Comparison of ENCODE assay signal across 22 cellular contexts in genomic region chr14:99237288-99237687, GRCh38. TPM values are rescaled to one million over a fixed set of nuclear protein-coding genes. Genes with fewer than 3 reads are reported as not detected.
A peak's percentile ranks its signal among the peaks of the same experiment; 100 is the strongest.
DNase-seq lines count a peak whose midpoint lies in the region; ATAC-seq and TF ChIP-seq lines count a peak whose summit lies in the region.
"Had no signal": no experiment of that assay in that cellular context is flagged by ENCODE, and none has a peak within 500 bp of the region (broad histone marks: within the 10 kb centered on the region; RNA-seq: fewer than 3 reads in every experiment).

No MANE protein-coding gene starts in this region.

- no CpG with 5 or more reads among the region's 7 CpGs for WGBS in neuronal stem cell (ENCODE audit: extremely low coverage in 2 of 2, insufficient read length in 2 of 2, insufficient replicate concordance in 1 of 2), 2 donors

- peaks cover 95% of the 10 kb centered on the region for H3K4me1 Mint-ChIP-seq in activated CD8-positive, alpha-beta memory T cell treated with anti-CD3 and anti-CD28 coated beads, Interleukin-2, amount 10 ng/mL, durations not matched to agents 7 days and 5 days
- H3K4me1 Mint-ChIP-seq in activated naive CD8-positive, alpha-beta T cell treated with anti-CD3 and anti-CD28 coated beads, Interleukin-2, amount 10 ng/mL, durations not matched to agents 7 days and 5 days, result peaks cover 94% of the 10 kb centered on the region
- H3K4me1 Mint-ChIP-seq: IgD-negative memory B cell had no signal

- H3K14ac ChIP-seq in neuronal stem cell (ENCODE audit: low read length), result no peak overlapping the region

- BruUV-seq in OCI-LY7 (replicated peaks; lab: Mats Ljungman, UMichigan), result no TSS peak

- H2BK5ac ChIP-seq in neuronal stem cell (ENCODE audit: low read length), result no peak overlapping the region

- DNase-seq in activated CD8-positive, alpha-beta memory T cell treated with anti-CD3 and anti-CD28 coated beads, Interleukin-2, amount 10 ng/mL, durations not matched to agents 7 days and 5 days, result no peak
- DNase-seq in activated CD8-positive, alpha-beta memory T cell treated with anti-CD3 and anti-CD28 coated beads, Interleukin-2, amount 50 U/mL, for 4 hours, result no peak
- no peak for DNase-seq in SK-N-MC (ENCODE audit: low read depth, low spot score)
- DNase-seq in activated naive CD8-positive, alpha-beta T cell treated with anti-CD3 and anti-CD28 coated beads, Interleukin-2, amount 10 ng/mL, durations not matched to agents 7 days and 5 days, result no peak
- no peak for DNase-seq in neuronal stem cell (ENCODE audit: low spot score)
- DNase-seq in OCI-LY7 (ENCODE audit: low spot score), result no peak
- DNase-seq in Kasumi-1 (lab: John Stamatoyannopoulos, UW), result no peak
- DNase-seq in mucosa of descending colon, result no peak
- DNase-seq: cerebellar nuclear complex; effector CD8-positive, alpha-beta T cell; esophagus squamous epithelium; left colon; MM.1S; NCI-H2171 treated with DMSO at 0.1 percent for 48 hours; SHP77 treated with DMSO at 0.1 percent for 48 hours; stimulated activated CD4-positive, alpha-beta T cell treated with anti-CD3 and anti-CD28 coated beads, Interleukin-4, amount 100 ng/mL, for 4 hours had no signal

- H2AFZ ChIP-seq in neuronal stem cell (ENCODE audit: low read length) (no peak overlapping the region), OCI-LY7 (ENCODE audit: low read length) (no peak overlapping the region)

- POLR2A ChIA-PET in activated naive CD8-positive, alpha-beta T cell treated with anti-CD3 and anti-CD28 coated beads, Interleukin-2, amount 10 ng/mL, durations not matched to agents 7 days and 5 days (lab: Charles Lee), result interaction anchor here (1.0 to 23.5 kb wide), 10 partner anchors 10 to 244 kb away, joined by 4 to 796 read pairs (median 7); partner anchors contain the start of genes BCL11B, CCNK and SETD3
- POLR2A ChIA-PET in OCI-LY7 (lab: Charles Lee), result no interaction called here

- H3K27ac ChIP-seq in SK-N-MC (peak overlapping the region; percentile 55; the same call in 1 of the 2 replicates), neuronal stem cell (replicated peaks; ENCODE audit: low read length) (no peak overlapping the region), OCI-LY7 (ENCODE audit: low read depth, low read length, poor library complexity, severe bottlenecking) (no peak overlapping the region)
- H3K27ac ChIP-seq: neutrophil had no signal

- H3K9me3 ChIP-seq in SK-N-MC (ENCODE audit: low read depth, low read length) (no peaks in the 10 kb centered on the region), neuronal stem cell (replicated peaks in 1 of 2; ENCODE audit: control insufficient read depth in 2 of 2, insufficient read depth in 1 of 2, low read depth in 1 of 2, low read length in 2 of 2) (peaks cover 0 to 6% of the 10 kb centered on the region in 2 donors), OCI-LY7 (ENCODE audit: low read length) (no peaks in the 10 kb centered on the region), mucosa of descending colon (no peaks in the 10 kb centered on the region)
- H3K9me3 ChIP-seq: esophagus squamous epithelium, neutrophil, suprapubic skin had no signal

- no peaks in the 10 kb centered on the region for H3K79me2 ChIP-seq in OCI-LY7 (ENCODE audit: insufficient read depth, low read depth, low read length)

- no peaks in the 10 kb centered on the region for H3K27me3 Mint-ChIP-seq in activated CD8-positive, alpha-beta memory T cell treated with anti-CD3 and anti-CD28 coated beads, Interleukin-2, amount 10 ng/mL, durations not matched to agents 7 days and 5 days
- H3K27me3 Mint-ChIP-seq in activated naive CD8-positive, alpha-beta T cell treated with anti-CD3 and anti-CD28 coated beads, Interleukin-2, amount 10 ng/mL, durations not matched to agents 7 days and 5 days, result no peaks in the 10 kb centered on the region

- H3K9me2 ChIP-seq in OCI-LY7 (ENCODE audit: insufficient read depth, low read length), result no peaks in the 10 kb centered on the region

- no peak overlapping the region for H4K91ac ChIP-seq in neuronal stem cell (ENCODE audit: low read depth, low read length, poor library complexity)

- H3K36me3 ChIP-seq in SK-N-MC (ENCODE audit: insufficient read depth, low read length) (peaks cover 100% of the 10 kb centered on the region), neuronal stem cell (replicated peaks in 1 of 2; ENCODE audit: control insufficient read depth in 2 of 2, insufficient read depth in 2 of 2, low read length in 2 of 2) (no peaks in the 10 kb centered on the region), OCI-LY7 (ENCODE audit: insufficient read depth, low read length) (no peaks in the 10 kb centered on the region), mucosa of descending colon (ENCODE audit: low read depth) (no peaks in the 10 kb centered on the region)
- H3K36me3 ChIP-seq: neutrophil, suprapubic skin had no signal

- H2BK120ac ChIP-seq in neuronal stem cell (ENCODE audit: low read depth, low read length), result no peak overlapping the region

- H3K4me3 Mint-ChIP-seq in activated CD8-positive, alpha-beta memory T cell treated with anti-CD3 and anti-CD28 coated beads, Interleukin-2, amount 10 ng/mL, durations not matched to agents 7 days and 5 days, result peak overlapping the region; percentile 73
- H3K4me3 Mint-ChIP-seq in activated naive CD8-positive, alpha-beta T cell treated with anti-CD3 and anti-CD28 coated beads, Interleukin-2, amount 10 ng/mL, durations not matched to agents 7 days and 5 days, result peak overlapping the region; percentile 85
- H3K4me3 Mint-ChIP-seq: IgD-negative memory B cell, WTC11 had no signal

- no peaks in the 10 kb centered on the region for H4K20me1 ChIP-seq in OCI-LY7 (ENCODE audit: insufficient read depth, low read length)

- no peaks in the 10 kb centered on the region for H3K9me3 Mint-ChIP-seq in activated CD8-positive, alpha-beta memory T cell treated with anti-CD3 and anti-CD28 coated beads, Interleukin-2, amount 10 ng/mL, durations not matched to agents 7 days and 5 days (ENCODE audit: low read depth)
- H3K9me3 Mint-ChIP-seq in activated naive CD8-positive, alpha-beta T cell treated with anti-CD3 and anti-CD28 coated beads, Interleukin-2, amount 10 ng/mL, durations not matched to agents 7 days and 5 days, result no peaks in the 10 kb centered on the region
- H3K9me3 Mint-ChIP-seq: mesothelial cell of epicardium, WTC11 had no signal

- H4K8ac ChIP-seq in neuronal stem cell (ENCODE audit: low read depth, low read length), result no peak overlapping the region

- H3K4me2 ChIP-seq in neuronal stem cell (ENCODE audit: insufficient read depth, low read length, poor library complexity, severe bottlenecking), result no peak overlapping the region
- H3K4me2 ChIP-seq in OCI-LY7 (ENCODE audit: low read length), result no peak overlapping the region
- H3K4me2 ChIP-seq: smooth muscle cell had no signal

- H3K27me3 ChIP-seq in neuronal stem cell (ENCODE audit: control insufficient read depth in 3 of 3, insufficient read depth in 3 of 3, low read depth in 1 of 3, low read length in 3 of 3), result peaks cover 0 to 50% (median under 1%) of the 10 kb centered on the region in 3 experiments
- H3K27me3 ChIP-seq: suprapubic skin had no signal

- intact Hi-C loops in OCI-LY7 (cut with micrococcal nuclease; ENCODE audit: unreplicated experiment) (no loop called here), mucosa of descending colon (cut with DNase I, micrococcal nuclease) (no loop called here)

- H2BK15ac ChIP-seq in neuronal stem cell (ENCODE audit: low read length), result no peak overlapping the region

- peak overlapping the region; percentile 11; the same call in 1 of the 2 replicates for H3K4me3 ChIP-seq in SK-N-MC
- no peak overlapping the region for H3K4me3 ChIP-seq in neuronal stem cell (ENCODE audit: low read length in 2 of 2)
- no peak overlapping the region for H3K4me3 ChIP-seq in OCI-LY7 (ENCODE audit: low read depth, low read length, poor library complexity, severe bottlenecking)
- H3K4me3 ChIP-seq in mucosa of descending colon, result no peak overlapping the region
- H3K4me3 ChIP-seq: esophagus squamous epithelium, smooth muscle cell, suprapubic skin had no signal

- H2AK5ac ChIP-seq in neuronal stem cell (ENCODE audit: low read depth, low read length), result no peak overlapping the region

- H3K23ac ChIP-seq in neuronal stem cell (ENCODE audit: low read depth, low read length, poor library complexity), result peak overlapping the region; percentile 52

- H3K36me3 Mint-ChIP-seq in activated CD8-positive, alpha-beta memory T cell treated with anti-CD3 and anti-CD28 coated beads, Interleukin-2, amount 10 ng/mL, durations not matched to agents 7 days and 5 days, result peaks cover 26% of the 10 kb centered on the region
- H3K36me3 Mint-ChIP-seq in activated naive CD8-positive, alpha-beta T cell treated with anti-CD3 and anti-CD28 coated beads, Interleukin-2, amount 10 ng/mL, durations not matched to agents 7 days and 5 days, result peaks cover 24% of the 10 kb centered on the region
- H3K36me3 Mint-ChIP-seq: IgD-negative memory B cell, mesothelial cell of epicardium, WTC11 had no signal

- H3K18ac ChIP-seq in neuronal stem cell (ENCODE audit: low read length), result no peak overlapping the region

- no peaks in the 10 kb centered on the region for H3K79me1 ChIP-seq in neuronal stem cell (ENCODE audit: low read depth, low read length)

- H2BK12ac ChIP-seq in neuronal stem cell (ENCODE audit: low read length), result no peak overlapping the region

- TF ChIP-seq CTCF in OCI-LY7 (conservative IDR thresholded peaks at IDR 0.05; ENCODE audit: low read length), result no peak
- no peak for TF ChIP-seq CTCF in mucosa of descending colon (IDR thresholded peaks at IDR 0.05)

- no peak overlapping the region for H3K4ac ChIP-seq in neuronal stem cell (ENCODE audit: low read length)

- no peak for ATAC-seq in activated CD8-positive, alpha-beta memory T cell treated with anti-CD3 and anti-CD28 coated beads, Interleukin-2, amount 10 ng/mL, durations not matched to agents 7 days and 5 days
- ATAC-seq in activated naive CD8-positive, alpha-beta T cell treated with anti-CD3 and anti-CD28 coated beads, Interleukin-2, amount 10 ng/mL, durations not matched to agents 7 days and 5 days (ENCODE audit: low read depth), result no peak
- ATAC-seq in mucosa of descending colon, result no peak
- ATAC-seq: left colon, WTC11 had no signal

- no peak overlapping the region for H3K9ac ChIP-seq in SK-N-MC (ENCODE audit: insufficient read length)
- H3K9ac ChIP-seq in neuronal stem cell (ENCODE audit: low read depth, low read length, poor library complexity), result no peak overlapping the region

- peaks cover 0 to 4% of the 10 kb centered on the region in 2 donors for H3K4me1 ChIP-seq in neuronal stem cell (ENCODE audit: control insufficient read depth in 2 of 2, insufficient read depth in 1 of 2, low read depth in 1 of 2, low read length in 2 of 2)
- no peaks in the 10 kb centered on the region for H3K4me1 ChIP-seq in OCI-LY7 (ENCODE audit: insufficient read depth, low read length, poor library complexity, severe bottlenecking)
- H3K4me1 ChIP-seq in mucosa of descending colon (ENCODE audit: low read depth), result peaks cover 3% of the 10 kb centered on the region

- H3K27ac Mint-ChIP-seq in activated CD8-positive, alpha-beta memory T cell treated with anti-CD3 and anti-CD28 coated beads, Interleukin-2, amount 10 ng/mL, durations not matched to agents 7 days and 5 days, result peak overlapping the region; percentile 91
- H3K27ac Mint-ChIP-seq in activated naive CD8-positive, alpha-beta T cell treated with anti-CD3 and anti-CD28 coated beads, Interleukin-2, amount 10 ng/mL, durations not matched to agents 7 days and 5 days, result peak overlapping the region; percentile 95
- H3K27ac Mint-ChIP-seq: IgD-negative memory B cell, mesothelial cell of epicardium had no signal

- CTCF ChIA-PET in activated CD8-positive, alpha-beta memory T cell treated with anti-CD3 and anti-CD28 coated beads, Interleukin-2, amount 10 ng/mL, durations not matched to agents 7 days and 5 days (lab: Charles Lee), result interaction anchor here (1.1 to 20.0 kb wide), 12 partner anchors 8 to 1098 kb away, joined by 3 to 395 read pairs (median 4); partner anchors contain the start of gene BCL11B
- CTCF ChIA-PET in OCI-LY7 (lab: Charles Lee; ENCODE audit: unreplicated experiment), result no interaction called here

RNA-seq across cellular contexts. Expression of gene BCL11B, which starts 34.7 kb away (rescaled TPM):
- total RNA-seq in activated CD8-positive, alpha-beta memory T cell treated with anti-CD3 and anti-CD28 coated beads, Interleukin-2, amount 10 ng/mL, durations not matched to agents 7 days and 5 days, result 10 to 100 TPM; 53.0 to 66.2 TPM
- 100 to 1,000 TPM in 1 of 2 experiments, 10 to 100 TPM in 1; 99.5 to 104 TPM for total RNA-seq in activated naive CD8-positive, alpha-beta T cell treated with anti-CD3 and anti-CD28 coated beads, Interleukin-2, amount 10 ng/mL, durations not matched to agents 7 days and 5 days
- polyA plus RNA-seq in neuronal stem cell (2013, experiment 1 of 2), result 0.77 TPM
- 0.90 TPM for polyA plus RNA-seq in neuronal stem cell (2013, experiment 2 of 2)
- total RNA-seq in OCI-LY7 (2014; rRNA removed; shearing (Covaris generic)), result not detected in 2 replicates
- not detected in 2 replicates for total RNA-seq in OCI-LY7 (2022)
- total RNA-seq in mucosa of descending colon, result 1 to 10 TPM; 2.5 to 5.6 (median 4.9) TPM

Comparison
In these comparisons a context has a peak if more than half of its experiments do, and no peak if none do; other contexts are left out.
1. RNA of gene BCL11B, which starts 34.7 kb away (total RNA-seq): 99.5 to 104 TPM in activated naive CD8-positive, alpha-beta T cell treated with anti-CD3 and anti-CD28 coated beads, Interleukin-2, amount 10 ng/mL, durations not matched to agents 7 days and 5 days and 53.0 to 66.2 TPM in activated CD8-positive, alpha-beta memory T cell treated with anti-CD3 and anti-CD28 coated beads, Interleukin-2, amount 10 ng/mL, durations not matched to agents 7 days and 5 days; 2.5 to 5.6 TPM in mucosa of descending colon and not detected in OCI-LY7; every median in the first group is over 4 times any median in the second.